Comparison of ENCODE assay signal across 9 cellular contexts in the genomic region with DNA sequence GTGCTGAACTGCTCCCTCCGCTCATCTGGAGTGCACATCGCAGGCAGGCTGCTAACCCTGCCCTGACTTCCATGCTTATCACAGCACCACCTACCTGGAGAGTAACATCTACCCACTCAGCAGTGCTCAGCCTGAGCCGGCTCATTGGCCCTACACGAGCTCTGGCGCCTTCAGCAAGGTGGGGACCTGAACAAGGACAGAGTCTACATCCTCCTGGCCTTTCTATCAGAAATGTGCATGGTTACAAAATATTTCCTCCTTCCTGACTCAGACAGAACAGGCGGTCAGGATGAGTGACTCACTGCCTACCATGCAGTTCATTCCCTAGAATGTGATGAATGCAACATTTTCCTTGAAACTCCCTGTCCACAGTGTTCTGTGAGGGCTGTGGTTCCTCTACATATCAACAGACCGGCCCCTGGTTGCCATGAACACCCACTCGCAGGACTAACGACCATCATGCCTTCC. TPM values are rescaled to one million over a fixed set of nuclear protein-coding genes. Genes with fewer than 3 reads are reported as not detected.
DNase-seq lines count a peak whose midpoint lies in the region; ATAC-seq and TF ChIP-seq lines count a peak whose summit lies in the region.
"Had no signal": no experiment of that assay in that cellular context is flagged by ENCODE, and none has a peak within 500 bp of the region (broad histone marks: within the 10 kb centered on the region; RNA-seq: fewer than 3 reads in every experiment).

No MANE protein-coding gene starts in this region.

- peaks cover 4% of the 10 kb centered on the region for H3K36me3 Mint-ChIP-seq in activated T-helper 1 cell treated with anti-CD3 and anti-CD28 coated beads, Interleukin-12 subunit alpha, Interleukin-12 subunit beta, Interleukin-2, Interleukin-4 antibody, amounts not matched to agents 30 ng/mL and 10 ng/mL and 1 ng/mL, durations not matched to agents 14 hours and 24 hours and 36 hours (ENCODE audit: low read depth)
- H3K36me3 Mint-ChIP-seq: naive thymus-derived CD8-positive, alpha-beta T cell had no signal

- H3K4me3 ChIP-seq in right atrium auricular region (no peak overlapping the region), stomach (no peak overlapping the region)

- H3K27ac ChIP-seq in right atrium auricular region, result peak overlapping the region; percentile 56 to 65
- peak overlapping the region; percentile 3 to 79 (median 66) for H3K27ac ChIP-seq in stomach

- H3K4me1 Mint-ChIP-seq in activated T-helper 1 cell treated with anti-CD3 and anti-CD28 coated beads, Interleukin-12 subunit alpha, Interleukin-12 subunit beta, Interleukin-2, Interleukin-4 antibody, amounts not matched to agents 30 ng/mL and 10 ng/mL and 1 ng/mL, durations not matched to agents 14 hours and 24 hours and 36 hours (ENCODE audit: low read depth), result peaks cover 17% of the 10 kb centered on the region

- H3K27me3 Mint-ChIP-seq in activated T-helper 1 cell treated with anti-CD3 and anti-CD28 coated beads, Interleukin-12 subunit alpha, Interleukin-12 subunit beta, Interleukin-2, Interleukin-4 antibody, amounts not matched to agents 30 ng/mL and 10 ng/mL and 1 ng/mL, durations not matched to agents 14 hours and 24 hours and 36 hours (ENCODE audit: insufficient read depth), result peaks cover 1% of the 10 kb centered on the region
- H3K27me3 Mint-ChIP-seq: naive thymus-derived CD8-positive, alpha-beta T cell had no signal

- H3K27me3 ChIP-seq in right atrium auricular region, result no peaks in the 10 kb centered on the region
- no peaks in the 10 kb centered on the region for H3K27me3 ChIP-seq in stomach

- peak overlapping the region; percentile 56 for H3K27ac Mint-ChIP-seq in activated T-helper 1 cell treated with anti-CD3 and anti-CD28 coated beads, Interleukin-12 subunit alpha, Interleukin-12 subunit beta, Interleukin-2, Interleukin-4 antibody, amounts not matched to agents 30 ng/mL and 10 ng/mL and 1 ng/mL, durations not matched to agents 14 hours and 24 hours and 36 hours
- H3K27ac Mint-ChIP-seq: naive thymus-derived CD8-positive, alpha-beta T cell had no signal

- H3K36me3 ChIP-seq in right atrium auricular region (peaks cover under 1% of the 10 kb centered on the region), stomach (peaks cover 6 to 64% (median 61%) of the 10 kb centered on the region in 4 donors)

- intact Hi-C loops in activated T-helper 1 cell treated with anti-CD3 and anti-CD28 coated beads, Interleukin-12 subunit alpha, Interleukin-12 subunit beta, Interleukin-2, Interleukin-4 antibody, amounts not matched to agents 30 ng/mL and 10 ng/mL and 1 ng/mL, durations not matched to agents 14 hours and 24 hours and 36 hours (cut with micrococcal nuclease), result no loop called here
- intact Hi-C loops in stomach (cut with DNase I; ENCODE audit: low total_unique reads), result loop anchor here (10.0 kb wide), 1 partner anchor 263 kb away; no protein-coding TSS in a partner anchor

- WGBS in stomach, 5 donors, result 54 to 72% (median 64%) methylated on average over 9 of the region's 9 CpGs

- DNase-seq in HS-27A (ENCODE audit: low read depth) (peak; percentile 79), right atrium auricular region (ENCODE audit: low spot score) (peak; percentile 79), stomach (no peak), activated gamma-delta T cell (lab: John Stamatoyannopoulos, UW) (no peak), erythroblast (lab: John Stamatoyannopoulos, UW) (no peak)
- DNase-seq in activated T-helper 1 cell treated with anti-CD3 and anti-CD28 coated beads, Interleukin-12 subunit alpha, Interleukin-12 subunit beta, Interleukin-2, Interleukin-4 antibody, amounts not matched to agents 30 ng/mL and 10 ng/mL and 1 ng/mL, durations not matched to agents 14 hours and 24 hours and 36 hours (ENCODE audit: low spot score), result no peak
- DNase-seq: activated CD4-positive, alpha-beta T cell treated with anti-CD3 and anti-CD28 coated beads, Interleukin-2, amount 50 U/mL, for 1 hour; naive thymus-derived CD8-positive, alpha-beta T cell had no signal

- no peak overlapping the region for H3K4me3 Mint-ChIP-seq in activated T-helper 1 cell treated with anti-CD3 and anti-CD28 coated beads, Interleukin-12 subunit alpha, Interleukin-12 subunit beta, Interleukin-2, Interleukin-4 antibody, amounts not matched to agents 30 ng/mL and 10 ng/mL and 1 ng/mL, durations not matched to agents 14 hours and 24 hours and 36 hours
- H3K4me3 Mint-ChIP-seq: naive thymus-derived CD8-positive, alpha-beta T cell had no signal

- peaks cover 0 to 57% of the 10 kb centered on the region in 2 donors for H3K4me1 ChIP-seq in right atrium auricular region
- H3K4me1 ChIP-seq in stomach, result peaks cover 7 to 52% (median 18%) of the 10 kb centered on the region in 4 donors

- TF ChIP-seq POLR2A in stomach (IDR thresholded peaks at IDR 0.05) (no peak), erythroblast (IDR thresholded peaks at IDR 0.05; ENCODE audit: low read length) (no peak)

- H3K9me3 Mint-ChIP-seq in activated T-helper 1 cell treated with anti-CD3 and anti-CD28 coated beads, Interleukin-12 subunit alpha, Interleukin-12 subunit beta, Interleukin-2, Interleukin-4 antibody, amounts not matched to agents 30 ng/mL and 10 ng/mL and 1 ng/mL, durations not matched to agents 14 hours and 24 hours and 36 hours, result no peaks in the 10 kb centered on the region
- H3K9me3 Mint-ChIP-seq: naive thymus-derived CD8-positive, alpha-beta T cell had no signal

- no peaks in the 10 kb centered on the region for H3K9me3 ChIP-seq in right atrium auricular region
- H3K9me3 ChIP-seq in stomach, result no peaks in the 10 kb centered on the region

- no peak for ATAC-seq in GM18909 (IDR thresholded peaks at IDR 0.05; ENCODE audit: poor library complexity, unreplicated experiment)
- ATAC-seq: naive thymus-derived CD8-positive, alpha-beta T cell had no signal

- no peak for TF ChIP-seq EP300 in stomach (IDR thresholded peaks at IDR 0.05)

- TF ChIP-seq CTCF in right atrium auricular region (IDR thresholded peaks at IDR 0.05) (no peak), stomach (IDR thresholded peaks at IDR 0.05) (no peak)

RNA-seq across cellular contexts. Expression of gene C11orf58, which starts 53.1 kb away (rescaled TPM):
- 150 and 152 TPM in 2 replicates for total RNA-seq in activated T-helper 1 cell treated with anti-CD3 and anti-CD28 coated beads, Interleukin-12 subunit alpha, Interleukin-12 subunit beta, Interleukin-2, Interleukin-4 antibody, amounts not matched to agents 30 ng/mL and 10 ng/mL and 1 ng/mL, durations not matched to agents 14 hours and 24 hours and 36 hours
- total RNA-seq in right atrium auricular region (100 to 1,000 TPM; 120 to 128 TPM), stomach (100 to 1,000 TPM; 117 to 336 (median 152) TPM)
- 100 to 1,000 TPM in 2 of 3 donors, 10 to 100 TPM in 1; 86.2 to 145 (median 118) TPM for polyA plus RNA-seq in stomach

Comparison
In these comparisons a context has a peak if more than half of its experiments do, and no peak if none do; other contexts are left out.
1. DNase-seq: peak in HS-27A (single experiment) and right atrium auricular region (single experiment); none in activated T-helper 1 cell treated with anti-CD3 and anti-CD28 coated beads, Interleukin-12 subunit alpha, Interleukin-12 subunit beta, Interleukin-2, Interleukin-4 antibody, amounts not matched to agents 30 ng/mL and 10 ng/mL and 1 ng/mL, durations not matched to agents 14 hours and 24 hours and 36 hours (single experiment), stomach (single experiment), activated gamma-delta T cell (single experiment) and erythroblast (0 of 2).